ENCODE assay signal across 32 cellular contexts in the genomic region with DNA sequence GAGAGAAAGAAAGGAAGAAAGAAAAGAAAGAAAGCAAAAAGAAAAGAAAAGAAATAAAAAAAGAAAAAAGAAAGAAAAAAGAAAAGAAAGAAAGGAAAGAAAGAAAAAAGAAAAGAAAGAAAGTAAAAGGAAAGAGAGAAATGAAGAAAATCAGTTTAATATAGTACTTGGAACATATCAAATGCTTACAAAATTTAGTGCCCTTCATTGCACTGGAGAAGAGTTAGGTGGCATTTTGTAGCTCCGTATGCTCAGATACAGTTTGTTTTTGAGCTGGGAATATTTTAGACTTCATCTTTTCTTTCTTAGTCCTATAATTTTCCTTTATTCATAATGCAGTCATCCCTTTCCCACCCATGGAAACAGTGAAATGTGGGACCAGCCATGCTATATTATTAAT.
"Had no signal": no experiment of that assay in that cellular context is flagged by ENCODE, and none has a peak within 500 bp of the region (broad histone marks: within the 10 kb centered on the region; RNA-seq: fewer than 3 reads in every experiment).

No MANE protein-coding gene starts in this region.

- H3K36me3 Mint-ChIP-seq: activated CD4-positive, alpha-beta memory T cell treated with anti-CD3 and anti-CD28 coated beads for 36 hours; activated CD8-positive, alpha-beta memory T cell treated with anti-CD3 and anti-CD28 coated beads, Interleukin-2, amount 10 ng/mL, durations not matched to agents 7 days and 5 days; activated naive CD4-positive, alpha-beta T cell treated with anti-CD3 and anti-CD28 coated beads, Interleukin-2, amount 50 U/mL, for 72 hours; activated naive CD8-positive, alpha-beta T cell treated with anti-CD3 and anti-CD28 coated beads, Interleukin-2, amount 10 ng/mL, durations not matched to agents 7 days and 5 days; brain had no signal

- H3K4me1 ChIP-seq: ascending aorta, breast epithelium, colonic mucosa, esophagus squamous epithelium, heart left ventricle had no signal

- H3K9me3 Mint-ChIP-seq: activated CD4-positive, alpha-beta memory T cell treated with anti-CD3 and anti-CD28 coated beads for 36 hours; activated CD4-positive, alpha-beta T cell treated with anti-CD3 and anti-CD28 coated beads, Interleukin-2, amount 10 ng/mL, durations not matched to agents 24 days and 14 days; activated naive CD4-positive, alpha-beta T cell treated with anti-CD3 and anti-CD28 coated beads for 36 hours; activated naive CD4-positive, alpha-beta T cell treated with anti-CD3 and anti-CD28 coated beads, Interleukin-2, amount 50 U/mL, for 72 hours; activated naive CD8-positive, alpha-beta T cell treated with anti-CD3 and anti-CD28 coated beads, Interleukin-2, amount 10 ng/mL, durations not matched to agents 7 days and 5 days; activated T-helper 1 cell treated with anti-CD3 and anti-CD28 coated beads, Interleukin-12 subunit alpha, Interleukin-12 subunit beta, Interleukin-2, Interleukin-4 antibody, amounts not matched to agents 30 ng/mL and 10 ng/mL and 1 ng/mL, durations not matched to agents 14 hours and 24 hours and 36 hours; activated T-helper 2 cell treated with anti-CD3 and anti-CD28 coated beads, Interferon-gamma antibody, Interleukin-2, Interleukin-4, amounts not matched to agents 10 μg/mL and 5 μg/mL and 100 μg/mL, durations not matched to agents 14 hours and 24 hours and 36 hours; brain; T-helper 2 cell treated with Interferon-gamma antibody and Interleukin-4, amounts not matched to agents 5 μg/mL and 100 μg/mL, for 36 hours had no signal

- DNase-seq: activated CD4-positive, alpha-beta memory T cell treated with anti-CD3 and anti-CD28 coated beads for 36 hours; activated CD4-positive, alpha-beta T cell treated with anti-CD3 and anti-CD28 coated beads for 36 hours; activated CD4-positive, alpha-beta T cell treated with anti-CD3 and anti-CD28 coated beads, Interleukin-2, amount 10 ng/mL, durations not matched to agents 24 days and 14 days; activated CD4-positive, CD25-positive, alpha-beta regulatory T cell; activated CD4-positive, CD25-positive, alpha-beta regulatory T cell treated with anti-CD3 and anti-CD28 coated beads, Interleukin-2, amount 50 U/mL, for 72 hours; activated CD8-positive, alpha-beta memory T cell treated with anti-CD3 and anti-CD28 coated beads, Interleukin-2, amount 10 ng/mL, durations not matched to agents 7 days and 5 days; activated CD8-positive, alpha-beta memory T cell treated with anti-CD3 and anti-CD28 coated beads, Interleukin-2, amount 50 U/mL, for 4 hours; activated CD8-positive, alpha-beta T cell treated with anti-CD3 and anti-CD28 coated beads, Interleukin-2, amount 10 ng/mL, durations not matched to agents 7 days and 5 days; activated effector memory CD4-positive, alpha-beta T cell treated with anti-CD3 and anti-CD28 coated beads, Interleukin-2, amount 50 U/mL, for 16 hours; activated naive CD4-positive, alpha-beta T cell treated with anti-CD3 and anti-CD28 coated beads for 36 hours; activated naive CD8-positive, alpha-beta T cell treated with anti-CD3 and anti-CD28 coated beads, Interleukin-2, amount 10 ng/mL, durations not matched to agents 7 days and 5 days; activated T-cell treated with anti-CD3 and anti-CD28 coated beads, Interleukin-2, amount 50 U/mL, for 1 hour; activated T-cell treated with anti-CD3 and anti-CD28 coated beads, Interleukin-2, amount 50 U/mL, for 48 hours; central memory CD4-positive, alpha-beta T cell; cerebellar nuclear complex; colonic mucosa; effector CD8-positive, alpha-beta T cell; esophagus squamous epithelium; glutamatergic neuron; heart left ventricle; T-helper 1 cell; T-helper 17 cell; T1000 had no signal

- H3K4me1 Mint-ChIP-seq: activated CD4-positive, alpha-beta T cell treated with anti-CD3 and anti-CD28 coated beads for 36 hours; activated CD4-positive, alpha-beta T cell treated with anti-CD3 and anti-CD28 coated beads, Interleukin-2, amount 10 ng/mL, durations not matched to agents 24 days and 14 days; activated CD8-positive, alpha-beta memory T cell treated with anti-CD3 and anti-CD28 coated beads, Interleukin-2, amount 10 ng/mL, durations not matched to agents 7 days and 5 days; activated naive CD8-positive, alpha-beta T cell treated with anti-CD3 and anti-CD28 coated beads, Interleukin-2, amount 10 ng/mL, durations not matched to agents 7 days and 5 days; brain had no signal

- H3K4me3 ChIP-seq: ascending aorta, breast epithelium, cardiac muscle cell, colonic mucosa, esophagus squamous epithelium, heart left ventricle had no signal

- H3K27ac Mint-ChIP-seq: activated CD4-positive, alpha-beta memory T cell treated with anti-CD3 and anti-CD28 coated beads for 36 hours; activated CD4-positive, alpha-beta T cell treated with anti-CD3 and anti-CD28 coated beads for 36 hours; activated CD4-positive, alpha-beta T cell treated with anti-CD3 and anti-CD28 coated beads, Interleukin-2, amount 10 ng/mL, durations not matched to agents 24 days and 14 days; activated CD8-positive, alpha-beta memory T cell treated with anti-CD3 and anti-CD28 coated beads, Interleukin-2, amount 10 ng/mL, durations not matched to agents 7 days and 5 days; activated CD8-positive, alpha-beta T cell treated with anti-CD3 and anti-CD28 coated beads, Interleukin-2, amount 10 ng/mL, durations not matched to agents 7 days and 5 days; activated naive CD4-positive, alpha-beta T cell treated with anti-CD3 and anti-CD28 coated beads for 36 hours; activated naive CD4-positive, alpha-beta T cell treated with anti-CD3 and anti-CD28 coated beads, Interleukin-2, amount 50 U/mL, for 72 hours; activated naive CD8-positive, alpha-beta T cell treated with anti-CD3 and anti-CD28 coated beads, Interleukin-2, amount 10 ng/mL, durations not matched to agents 7 days and 5 days; activated T-helper 1 cell treated with anti-CD3 and anti-CD28 coated beads, Interleukin-12 subunit alpha, Interleukin-12 subunit beta, Interleukin-2, Interleukin-4 antibody, amounts not matched to agents 30 ng/mL and 10 ng/mL and 1 ng/mL, durations not matched to agents 14 hours and 24 hours and 36 hours; activated T-helper 2 cell treated with anti-CD3 and anti-CD28 coated beads, Interferon-gamma antibody, Interleukin-2, Interleukin-4, amounts not matched to agents 10 μg/mL and 5 μg/mL and 100 μg/mL, durations not matched to agents 14 hours and 24 hours and 36 hours; brain; T-helper 17 cell; T-helper 2 cell treated with Interferon-gamma antibody and Interleukin-4, amounts not matched to agents 5 μg/mL and 100 μg/mL, for 36 hours had no signal

- H3K4me3 Mint-ChIP-seq: activated CD4-positive, alpha-beta memory T cell treated with anti-CD3 and anti-CD28 coated beads for 36 hours; activated CD4-positive, alpha-beta T cell treated with anti-CD3 and anti-CD28 coated beads for 36 hours; activated CD4-positive, alpha-beta T cell treated with anti-CD3 and anti-CD28 coated beads, Interleukin-2, amount 10 ng/mL, durations not matched to agents 24 days and 14 days; activated CD8-positive, alpha-beta memory T cell treated with anti-CD3 and anti-CD28 coated beads, Interleukin-2, amount 10 ng/mL, durations not matched to agents 7 days and 5 days; activated CD8-positive, alpha-beta T cell treated with anti-CD3 and anti-CD28 coated beads, Interleukin-2, amount 10 ng/mL, durations not matched to agents 7 days and 5 days; activated naive CD4-positive, alpha-beta T cell treated with anti-CD3 and anti-CD28 coated beads for 36 hours; activated naive CD8-positive, alpha-beta T cell treated with anti-CD3 and anti-CD28 coated beads, Interleukin-2, amount 10 ng/mL, durations not matched to agents 7 days and 5 days; activated T-helper 1 cell treated with anti-CD3 and anti-CD28 coated beads, Interleukin-12 subunit alpha, Interleukin-12 subunit beta, Interleukin-2, Interleukin-4 antibody, amounts not matched to agents 30 ng/mL and 10 ng/mL and 1 ng/mL, durations not matched to agents 14 hours and 24 hours and 36 hours; brain; T-helper 17 cell; T-helper 2 cell treated with Interferon-gamma antibody and Interleukin-4, amounts not matched to agents 5 μg/mL and 100 μg/mL, for 36 hours had no signal

- H3K27me3 ChIP-seq: ascending aorta, breast epithelium, cardiac muscle cell, colonic mucosa, esophagus squamous epithelium, heart left ventricle had no signal

- H3K27ac ChIP-seq: ascending aorta, breast epithelium, cardiac muscle cell, colonic mucosa, epithelial cell of prostate, esophagus squamous epithelium, heart left ventricle had no signal

- H3K27me3 Mint-ChIP-seq: activated CD4-positive, alpha-beta memory T cell treated with anti-CD3 and anti-CD28 coated beads for 36 hours; activated CD4-positive, alpha-beta T cell treated with anti-CD3 and anti-CD28 coated beads, Interleukin-2, amount 10 ng/mL, durations not matched to agents 24 days and 14 days; activated CD8-positive, alpha-beta memory T cell treated with anti-CD3 and anti-CD28 coated beads, Interleukin-2, amount 10 ng/mL, durations not matched to agents 7 days and 5 days had no signal

- ATAC-seq: activated CD4-positive, alpha-beta T cell treated with anti-CD3 and anti-CD28 coated beads for 36 hours; activated CD8-positive, alpha-beta memory T cell treated with anti-CD3 and anti-CD28 coated beads, Interleukin-2, amount 10 ng/mL, durations not matched to agents 7 days and 5 days; activated CD8-positive, alpha-beta T cell treated with anti-CD3 and anti-CD28 coated beads, Interleukin-2, amount 10 ng/mL, durations not matched to agents 7 days and 5 days; activated naive CD4-positive, alpha-beta T cell treated with anti-CD3 and anti-CD28 coated beads, Interleukin-2, amount 50 U/mL, for 72 hours; heart left ventricle; T-helper 17 cell had no signal

- H3K36me3 ChIP-seq: ascending aorta, breast epithelium, cardiac muscle cell, colonic mucosa, esophagus squamous epithelium, heart left ventricle had no signal
